In genomic region chr2:176002684-176003225, GRCh38 we compare ENCODE assay signal across 8 cellular contexts. TPM values are rescaled to one million over a fixed set of nuclear protein-coding genes. Genes with fewer than 3 reads are reported as not detected.
DNase-seq lines count a peak whose midpoint lies in the region; ATAC-seq and TF ChIP-seq lines count a peak whose summit lies in the region.

No MANE protein-coding gene starts in this region.

- H3K4me1 Mint-ChIP-seq in activated naive CD8-positive, alpha-beta T cell treated with anti-CD3 and anti-CD28 coated beads for 36 hours = peaks cover 18% of the 10 kb centered on the region

- intact Hi-C loops in left ventricle myocardium superior (cut with micrococcal nuclease) = no loop called here

- H3K27me3 Mint-ChIP-seq in activated naive CD8-positive, alpha-beta T cell treated with anti-CD3 and anti-CD28 coated beads for 36 hours = no peaks in the 10 kb centered on the region

- H3K36me3 Mint-ChIP-seq in activated naive CD8-positive, alpha-beta T cell treated with anti-CD3 and anti-CD28 coated beads for 36 hours = no peaks in the 10 kb centered on the region

- H3K4me3 ChIP-seq in AG09309 (ENCODE audit: control insufficient read depth, low read depth, low read length) = peak overlapping the region; percentile 83
- H3K4me3 ChIP-seq in retinal pigment epithelial cell (ENCODE audit: low read length) = peak overlapping the region; percentile 79

- peak; percentile 2 for ATAC-seq in GM18909 (IDR thresholded peaks at IDR 0.05; ENCODE audit: poor library complexity, unreplicated experiment)
- ATAC-seq in left ventricle myocardium superior = peak; percentile 43
- no peak for ATAC-seq in HG02938 (IDR thresholded peaks at IDR 0.05; ENCODE audit: unreplicated experiment)

- DNase-seq in AG09309 (ENCODE audit: low read depth) (no peak), M059J (ENCODE audit: low read depth) (peak; percentile 60), left ventricle myocardium superior (no peak), retinal pigment epithelial cell (ENCODE audit: low read depth) (no peak), NK-92 (lab: John Stamatoyannopoulos, UW; ENCODE audit: unreplicated experiment) (no peak)
- no peak for DNase-seq in activated naive CD8-positive, alpha-beta T cell treated with anti-CD3 and anti-CD28 coated beads for 36 hours

- no peaks in the 10 kb centered on the region for H3K9me3 Mint-ChIP-seq in activated naive CD8-positive, alpha-beta T cell treated with anti-CD3 and anti-CD28 coated beads for 36 hours

- TF ChIP-seq CTCF in AG09309 (IDR thresholded peaks at IDR 0.05; ENCODE audit: control insufficient read depth, insufficient read depth, low read depth, low read length, missing control alignments) (no peak), retinal pigment epithelial cell (conservative IDR thresholded peaks at IDR 0.05; ENCODE audit: low read depth, low read length) (no peak)

- H3K4me3 Mint-ChIP-seq in activated naive CD8-positive, alpha-beta T cell treated with anti-CD3 and anti-CD28 coated beads for 36 hours = peak overlapping the region; percentile 87

- H3K27ac Mint-ChIP-seq in activated naive CD8-positive, alpha-beta T cell treated with anti-CD3 and anti-CD28 coated beads for 36 hours = peak overlapping the region; percentile 80

RNA-seq across cellular contexts. Expression of gene LNPK, which starts 0.7 kb away (rescaled TPM):
- total RNA-seq in M059J (2014; rRNA removed; shearing (Covaris generic)) = 20.8 and 27.7 TPM in 2 replicates
- 10 to 100 TPM; 35.7 to 42.1 TPM for total RNA-seq in activated naive CD8-positive, alpha-beta T cell treated with anti-CD3 and anti-CD28 coated beads for 36 hours
- 37.2 TPM for total RNA-seq in left ventricle myocardium superior
